In genomic region chr4:184506527-184507121, GRCh38 we compare ENCODE assay signal across 8 cellular contexts. TPM values are rescaled to one million over a fixed set of nuclear protein-coding genes. Genes with fewer than 3 reads are reported as not detected.
DNase-seq lines count a peak whose midpoint lies in the region; ATAC-seq and TF ChIP-seq lines count a peak whose summit lies in the region.

No MANE protein-coding gene starts in this region.

- no peaks in the 10 kb centered on the region for H3K27me3 Mint-ChIP-seq in activated B cell treated with CpG ODN at 0.5 μM for 24 hours

- H3K27ac ChIP-seq in uterus, result no peak overlapping the region

- no peaks in the 10 kb centered on the region for H3K4me1 ChIP-seq in uterus

- peaks cover 58% of the 10 kb centered on the region for H3K4me1 Mint-ChIP-seq in activated B cell treated with CpG ODN at 0.5 μM for 24 hours

- POLR2A ChIA-PET in activated B cell treated with CpG ODN at 0.5 μM for 24 hours (lab: Charles Lee), result interaction anchor here (0.6 to 6.1 kb wide), 20 partner anchors 8 to 223 kb away, joined by 3 to 72 read pairs (median 4); partner anchors contain the start of genes CASP3 and IRF2

- peak overlapping the region; percentile 67 for H3K4me3 Mint-ChIP-seq in activated B cell treated with CpG ODN at 0.5 μM for 24 hours

- DNase-seq in activated B cell treated with CpG ODN at 0.5 μM for 24 hours (peak; percentile 38), left kidney (ENCODE audit: low read depth, low spot score) (peak; percentile 43), uterus (no peak), NCI-H2107 (lab: John Stamatoyannopoulos, UW) (no peak), omental fat pad (ENCODE audit: low spot score) (no peak)

- H3K27me3 ChIP-seq in uterus, result no peaks in the 10 kb centered on the region

- peak overlapping the region; percentile 88 for H3K27ac Mint-ChIP-seq in activated B cell treated with CpG ODN at 0.5 μM for 24 hours

- no peak for TF ChIP-seq POLR2A in uterus (IDR thresholded peaks at IDR 0.05)

- CTCF ChIA-PET in activated B cell treated with CpG ODN at 0.5 μM for 24 hours (lab: Charles Lee), result interaction anchor here (0.6 to 3.0 kb wide), 14 partner anchors 10 to 242 kb away, joined by 3 to 16 read pairs (median 6); partner anchors contain the start of gene IRF2

- no peaks in the 10 kb centered on the region for H3K9me3 ChIP-seq in uterus

- peak; percentile 45; the same call in 1 of the 2 replicates for TF ChIP-seq CTCF in GM12874 (IDR thresholded peaks at IDR 0.05; ENCODE audit: insufficient read depth, low read depth, low read length)
- TF ChIP-seq CTCF in activated B cell treated with CpG ODN at 0.5 μM for 24 hours (IDR thresholded peaks at IDR 0.05), result no peak
- no peak for TF ChIP-seq CTCF in uterus (IDR thresholded peaks at IDR 0.05)
- TF ChIP-seq CTCF in omental fat pad (IDR thresholded peaks at IDR 0.05), result no peak

- no peaks in the 10 kb centered on the region for H3K9me3 Mint-ChIP-seq in activated B cell treated with CpG ODN at 0.5 μM for 24 hours

- no peaks in the 10 kb centered on the region for H3K36me3 ChIP-seq in uterus

- no peak overlapping the region for H3K4me3 ChIP-seq in uterus

- no peaks in the 10 kb centered on the region for H3K36me3 Mint-ChIP-seq in activated B cell treated with CpG ODN at 0.5 μM for 24 hours (ENCODE audit: low read depth)

- intact Hi-C loops in activated B cell treated with CpG ODN at 0.5 μM for 24 hours (cut with micrococcal nuclease), result loop anchor here (1.0 kb wide), 4 partner anchors 8 to 242 kb away; partner anchors contain the start of gene IRF2
- intact Hi-C loops in uterus (cut with DNase I; ENCODE audit: low total_unique reads), result no loop called here

- ATAC-seq in GM21360 (IDR thresholded peaks at IDR 0.05; ENCODE audit: unreplicated experiment) (peak; percentile 97), HG03442 (IDR thresholded peaks at IDR 0.05; ENCODE audit: unreplicated experiment) (peak; percentile 98), activated B cell treated with CpG ODN at 0.5 μM for 24 hours (ENCODE audit: low read depth) (peak; percentile 98), omental fat pad (ENCODE audit: low FRiP score) (no peak)

RNA-seq across cellular contexts. Expression of gene IRF2, which starts 32.3 kb away (rescaled TPM):
- total RNA-seq in activated B cell treated with CpG ODN at 0.5 μM for 24 hours (65.5 and 66.2 TPM in 2 replicates), uterus (10 to 100 TPM in 3 of 4 donors, 1 to 10 TPM in 1; 7.9 to 45.7 (median 35.7) TPM), omental fat pad (10 to 100 TPM; 16.9 to 53.1 (median 28.9) TPM)

Comparison
In these comparisons a context has a peak if more than half of its experiments do, and no peak if none do; other contexts are left out.
1. DNase-seq: peak in activated B cell treated with CpG ODN at 0.5 μM for 24 hours (single experiment) and left kidney (single experiment); none in uterus (0 of 2), NCI-H2107 (single experiment) and omental fat pad (single experiment).